In the genomic region with DNA sequence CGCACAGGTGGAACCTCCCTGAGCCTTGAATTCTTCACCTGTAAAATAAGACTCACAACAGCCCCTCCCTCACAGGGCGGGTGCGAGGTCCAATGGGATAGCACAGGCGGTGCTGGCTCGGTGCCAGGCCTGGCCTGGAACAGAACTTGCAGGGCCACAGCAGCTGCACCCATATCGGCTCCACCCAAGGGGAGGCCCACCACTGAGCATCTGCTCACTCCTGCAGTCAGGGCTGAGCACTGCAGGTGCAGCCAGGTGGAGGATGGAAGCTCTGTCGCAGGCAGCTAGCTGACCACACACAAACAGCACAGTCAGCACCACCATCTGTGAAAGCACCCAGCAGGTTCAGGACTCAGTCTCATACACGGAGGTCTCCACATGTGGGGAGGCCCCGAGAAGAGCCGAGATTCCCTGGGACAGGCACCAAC, we compare ENCODE assay signal across 13 cellular contexts. TPM values are rescaled to one million over a fixed set of nuclear protein-coding genes. Genes with fewer than 3 reads are reported as not detected.
A peak's percentile ranks its signal among the peaks of the same experiment; 100 is the strongest.
DNase-seq lines count a peak whose midpoint lies in the region; ATAC-seq and TF ChIP-seq lines count a peak whose summit lies in the region.
"Had no signal": no experiment of that assay in that cellular context is flagged by ENCODE, and none has a peak within 500 bp of the region (broad histone marks: within the 10 kb centered on the region; RNA-seq: fewer than 3 reads in every experiment).

No MANE protein-coding gene starts in this region.

- ATAC-seq in GM21737 (IDR thresholded peaks at IDR 0.05; ENCODE audit: unreplicated experiment) (no peak), HG03432 (IDR thresholded peaks at IDR 0.05; ENCODE audit: unreplicated experiment) (no peak)

- no peak overlapping the region for H3K4me3 Mint-ChIP-seq in activated T-helper 2 cell treated with anti-CD3 and anti-CD28 coated beads, Interferon-gamma antibody, Interleukin-2, Interleukin-4, amounts not matched to agents 10 μg/mL and 5 μg/mL and 100 μg/mL, durations not matched to agents 14 hours and 24 hours and 36 hours (ENCODE audit: low read depth)
- H3K4me3 Mint-ChIP-seq: activated naive CD8-positive, alpha-beta T cell treated with anti-CD3 and anti-CD28 coated beads, Interleukin-2, amount 10 ng/mL, durations not matched to agents 7 days and 5 days; stimulated activated naive CD8-positive, alpha-beta T cell treated with anti-CD3 and anti-CD28 coated beads, Interleukin-15, Interleukin-2, amounts not matched to agents 100 ng/mL and 50 ng/mL, for 24 hours had no signal

- H3K27me3 Mint-ChIP-seq in activated T-helper 2 cell treated with anti-CD3 and anti-CD28 coated beads, Interferon-gamma antibody, Interleukin-2, Interleukin-4, amounts not matched to agents 10 μg/mL and 5 μg/mL and 100 μg/mL, durations not matched to agents 14 hours and 24 hours and 36 hours (ENCODE audit: low read depth), result no peaks in the 10 kb centered on the region
- H3K27me3 Mint-ChIP-seq: activated naive CD8-positive, alpha-beta T cell treated with anti-CD3 and anti-CD28 coated beads, Interleukin-2, amount 10 ng/mL, durations not matched to agents 7 days and 5 days; stimulated activated naive CD8-positive, alpha-beta T cell treated with anti-CD3 and anti-CD28 coated beads, Interleukin-15, Interleukin-2, amounts not matched to agents 100 ng/mL and 50 ng/mL, for 24 hours had no signal

- no peaks in the 10 kb centered on the region for H4K20me1 ChIP-seq in OCI-LY7 (ENCODE audit: insufficient read depth, low read length)

- H3K9me3 ChIP-seq in OCI-LY7 (ENCODE audit: low read length), result no peaks in the 10 kb centered on the region

- H3K27ac Mint-ChIP-seq in activated T-helper 2 cell treated with anti-CD3 and anti-CD28 coated beads, Interferon-gamma antibody, Interleukin-2, Interleukin-4, amounts not matched to agents 10 μg/mL and 5 μg/mL and 100 μg/mL, durations not matched to agents 14 hours and 24 hours and 36 hours, result no peak overlapping the region
- H3K27ac Mint-ChIP-seq: activated naive CD8-positive, alpha-beta T cell treated with anti-CD3 and anti-CD28 coated beads, Interleukin-2, amount 10 ng/mL, durations not matched to agents 7 days and 5 days; stimulated activated naive CD8-positive, alpha-beta T cell treated with anti-CD3 and anti-CD28 coated beads, Interleukin-15, Interleukin-2, amounts not matched to agents 100 ng/mL and 50 ng/mL, for 24 hours had no signal

- H3K4me1 Mint-ChIP-seq in activated T-helper 2 cell treated with anti-CD3 and anti-CD28 coated beads, Interferon-gamma antibody, Interleukin-2, Interleukin-4, amounts not matched to agents 10 μg/mL and 5 μg/mL and 100 μg/mL, durations not matched to agents 14 hours and 24 hours and 36 hours (ENCODE audit: low read depth), result peaks cover 5% of the 10 kb centered on the region

- H3K27ac ChIP-seq in OCI-LY7 (ENCODE audit: low read depth, low read length, poor library complexity, severe bottlenecking), result no peak overlapping the region

- CTCF ChIA-PET in OCI-LY7 (lab: Charles Lee; ENCODE audit: unreplicated experiment), result interaction anchor here (0.6 to 0.9 kb wide), 2 partner anchors 11 to 19 kb away, joined by 3 read pairs; a partner anchor contains a TSS

- intact Hi-C loops in OCI-LY7 (cut with micrococcal nuclease; ENCODE audit: unreplicated experiment), result no loop called here
- intact Hi-C loops in activated T-helper 2 cell treated with anti-CD3 and anti-CD28 coated beads, Interferon-gamma antibody, Interleukin-2, Interleukin-4, amounts not matched to agents 10 μg/mL and 5 μg/mL and 100 μg/mL, durations not matched to agents 14 hours and 24 hours and 36 hours (cut with micrococcal nuclease), result no loop called here

- no peak overlapping the region for H2AFZ ChIP-seq in OCI-LY7 (ENCODE audit: low read length)

- H3K36me3 ChIP-seq in OCI-LY7 (ENCODE audit: insufficient read depth, low read length), result no peaks in the 10 kb centered on the region

- no peak overlapping the region for H3K4me3 ChIP-seq in OCI-LY7 (ENCODE audit: low read depth, low read length, poor library complexity, severe bottlenecking)

- POLR2A ChIA-PET in OCI-LY7 (lab: Charles Lee), result no interaction called here

- no peaks in the 10 kb centered on the region for H3K79me2 ChIP-seq in OCI-LY7 (ENCODE audit: insufficient read depth, low read depth, low read length)

- no peaks in the 10 kb centered on the region for H3K36me3 Mint-ChIP-seq in activated T-helper 2 cell treated with anti-CD3 and anti-CD28 coated beads, Interferon-gamma antibody, Interleukin-2, Interleukin-4, amounts not matched to agents 10 μg/mL and 5 μg/mL and 100 μg/mL, durations not matched to agents 14 hours and 24 hours and 36 hours (ENCODE audit: low read depth)
- H3K36me3 Mint-ChIP-seq: activated naive CD8-positive, alpha-beta T cell treated with anti-CD3 and anti-CD28 coated beads, Interleukin-2, amount 10 ng/mL, durations not matched to agents 7 days and 5 days had no signal

- TF ChIP-seq CTCF in OCI-LY7 (conservative IDR thresholded peaks at IDR 0.05; ENCODE audit: low read length), result no peak

- peak overlapping the region; percentile 33; the same call in 1 of the 2 replicates for H3K4me2 ChIP-seq in OCI-LY7 (ENCODE audit: low read length)

- BruUV-seq in OCI-LY7 (replicated peaks; lab: Mats Ljungman, UMichigan), result no TSS peak

- DNase-seq in DMS53 (lab: John Stamatoyannopoulos, UW) (peak; percentile 97), NCI-H1092 (lab: John Stamatoyannopoulos, UW) (peak; percentile 25), OCI-LY7 (ENCODE audit: low spot score) (peak; percentile 75), myocyte (ENCODE audit: low read depth) (peak; percentile 29)
- no peak for DNase-seq in activated CD4-positive, alpha-beta T cell treated with anti-CD3 and anti-CD28 coated beads, Interleukin-2, amount 50 U/mL, for 4 hours
- no peak for DNase-seq in activated T-helper 2 cell treated with anti-CD3 and anti-CD28 coated beads, Interferon-gamma antibody, Interleukin-2, Interleukin-4, amounts not matched to agents 10 μg/mL and 5 μg/mL and 100 μg/mL, durations not matched to agents 14 hours and 24 hours and 36 hours (ENCODE audit: low spot score)
- DNase-seq: activated naive CD8-positive, alpha-beta T cell treated with anti-CD3 and anti-CD28 coated beads, Interleukin-2, amount 10 ng/mL, durations not matched to agents 7 days and 5 days; EL; NCI-H1694 had no signal

- no peaks in the 10 kb centered on the region for H3K9me3 Mint-ChIP-seq in activated T-helper 2 cell treated with anti-CD3 and anti-CD28 coated beads, Interferon-gamma antibody, Interleukin-2, Interleukin-4, amounts not matched to agents 10 μg/mL and 5 μg/mL and 100 μg/mL, durations not matched to agents 14 hours and 24 hours and 36 hours
- H3K9me3 Mint-ChIP-seq: activated naive CD8-positive, alpha-beta T cell treated with anti-CD3 and anti-CD28 coated beads, Interleukin-2, amount 10 ng/mL, durations not matched to agents 7 days and 5 days; stimulated activated naive CD8-positive, alpha-beta T cell treated with anti-CD3 and anti-CD28 coated beads, Interleukin-15, Interleukin-2, amounts not matched to agents 100 ng/mL and 50 ng/mL, for 24 hours had no signal

- no peaks in the 10 kb centered on the region for H3K9me2 ChIP-seq in OCI-LY7 (ENCODE audit: insufficient read depth, low read length)

- peaks cover 15% of the 10 kb centered on the region for H3K4me1 ChIP-seq in OCI-LY7 (ENCODE audit: insufficient read depth, low read length, poor library complexity, severe bottlenecking)

RNA-seq across cellular contexts. Expression of a gene that starts 19.6 kb away (rescaled TPM):
- total RNA-seq in OCI-LY7 (2014; rRNA removed; shearing (Covaris generic)), result 10.2 and 10.3 TPM in 2 replicates
- total RNA-seq in OCI-LY7 (2022), result 12.8 and 13.3 TPM in 2 replicates
- total RNA-seq in myocyte, result 17.3 and 24.4 TPM in 2 replicates
- polyA plus RNA-seq in myocyte (2012), result 16.0 TPM
- total RNA-seq in activated T-helper 2 cell treated with anti-CD3 and anti-CD28 coated beads, Interferon-gamma antibody, Interleukin-2, Interleukin-4, amounts not matched to agents 10 μg/mL and 5 μg/mL and 100 μg/mL, durations not matched to agents 14 hours and 24 hours and 36 hours, result 10.6 and 12.5 TPM in 2 replicates

RNA-seq across cellular contexts. Expression of a gene that starts 39.3 kb away (rescaled TPM):
- total RNA-seq in OCI-LY7 (2014; rRNA removed; shearing (Covaris generic)), result not detected in 2 replicates
- total RNA-seq in OCI-LY7 (2022), result not detected in 2 replicates
- total RNA-seq in myocyte, result not detected in 2 replicates
- polyA plus RNA-seq in myocyte (2012), result 0.05 TPM
- total RNA-seq in activated T-helper 2 cell treated with anti-CD3 and anti-CD28 coated beads, Interferon-gamma antibody, Interleukin-2, Interleukin-4, amounts not matched to agents 10 μg/mL and 5 μg/mL and 100 μg/mL, durations not matched to agents 14 hours and 24 hours and 36 hours, result 395 and 399 TPM in 2 replicates
- total RNA-seq: kidney epithelial cell had no signal

Comparison
In these comparisons a context has a peak if more than half of its experiments do, and no peak if none do; other contexts are left out.
1. DNase-seq: peak in DMS53 (single experiment), NCI-H1092 (single experiment), OCI-LY7 (single experiment) and myocyte (single experiment); none in activated CD4-positive, alpha-beta T cell treated with anti-CD3 and anti-CD28 coated beads, Interleukin-2, amount 50 U/mL, for 4 hours (0 of 2) and activated T-helper 2 cell treated with anti-CD3 and anti-CD28 coated beads, Interferon-gamma antibody, Interleukin-2, Interleukin-4, amounts not matched to agents 10 μg/mL and 5 μg/mL and 100 μg/mL, durations not matched to agents 14 hours and 24 hours and 36 hours (single experiment).
2. RNA of a gene that starts 39.3 kb away (total RNA-seq): 395 to 399 TPM in activated T-helper 2 cell treated with anti-CD3 and anti-CD28 coated beads, Interferon-gamma antibody, Interleukin-2, Interleukin-4, amounts not matched to agents 10 μg/mL and 5 μg/mL and 100 μg/mL, durations not matched to agents 14 hours and 24 hours and 36 hours; not detected in OCI-LY7 and not detected in myocyte; every median in the first group is over 100 times any median in the second.